In genomic region chr2:98805412-98806265, GRCh38 we compare ENCODE assay signal across 9 cellular contexts.
DNase-seq lines count a peak whose midpoint lies in the region; ATAC-seq, FAIRE-seq and TF ChIP-seq lines count a peak whose summit lies in the region.
"Had no signal": no experiment of that assay in that cellular context is flagged by ENCODE, and none has a peak within 500 bp of the region (broad histone marks: within the 10 kb centered on the region; RNA-seq: fewer than 3 reads in every experiment).

No MANE protein-coding gene starts in this region.

- peaks cover 33% of the 10 kb centered on the region for H3K27me3 Mint-ChIP-seq in astrocyte (ENCODE audit: low read depth, unreplicated experiment)
- H3K27me3 Mint-ChIP-seq: activated naive CD8-positive, alpha-beta T cell treated with anti-CD3 and anti-CD28 coated beads, Interleukin-2, amount 10 ng/mL, durations not matched to agents 7 days and 5 days had no signal

- H3K36me3 ChIP-seq in MG63: no peaks in the 10 kb centered on the region
- H3K36me3 ChIP-seq in astrocyte (ENCODE audit: insufficient read depth, low read length): no peaks in the 10 kb centered on the region
- H3K36me3 ChIP-seq in keratinocyte (ENCODE audit: control insufficient read depth in 2 of 2, extremely low read depth in 1 of 2, insufficient read depth in 2 of 2, low read length in 2 of 2): no peaks in the 10 kb centered on the region
- no peaks in the 10 kb centered on the region for H3K36me3 ChIP-seq in upper lobe of left lung

- TF ChIP-seq POLR2A in upper lobe of left lung (IDR thresholded peaks at IDR 0.05): no peak

- H3K4me1 Mint-ChIP-seq in astrocyte (ENCODE audit: low read depth, unreplicated experiment): peaks cover 6% of the 10 kb centered on the region

- H3K27ac Mint-ChIP-seq in astrocyte (ENCODE audit: unreplicated experiment): no peak overlapping the region
- H3K27ac Mint-ChIP-seq: activated naive CD8-positive, alpha-beta T cell treated with anti-CD3 and anti-CD28 coated beads, Interleukin-2, amount 10 ng/mL, durations not matched to agents 7 days and 5 days had no signal

- TF ChIP-seq CTCF in astrocyte (IDR thresholded peaks at IDR 0.05; ENCODE audit: insufficient read depth, low read depth, low read length) (no peak), keratinocyte (optimal IDR thresholded peaks at IDR 0.05 in 1 of 3, IDR thresholded peaks at IDR 0.05 in 1 of 3, conservative IDR thresholded peaks at IDR 0.05 in 1 of 3; ENCODE audit: extremely low read depth in 1 of 3, insufficient read depth in 2 of 3, low read length in 3 of 3) (no peak), upper lobe of left lung (IDR thresholded peaks at IDR 0.05) (no peak)

- FAIRE-seq in astrocyte (lab: Jason Lieb, UNC) (no peak), keratinocyte (lab: Jason Lieb, UNC) (peak; percentile 73)

- no peaks in the 10 kb centered on the region for H3K9me1 ChIP-seq in keratinocyte (ENCODE audit: control insufficient read depth, extremely low read depth, insufficient read depth, low read length)

- H3K27ac ChIP-seq in astrocyte (ENCODE audit: low read depth, low read length) (no peak overlapping the region), keratinocyte (ENCODE audit: control insufficient read depth, insufficient read depth, low read length) (peak overlapping the region; percentile 13), upper lobe of left lung (peak overlapping the region; percentile 57 to 87 (median 72))

- DNase-seq in MG63: peak; percentile 47
- DNase-seq in astrocyte (ENCODE audit: low read depth): peak; percentile 17
- DNase-seq in keratinocyte (ENCODE audit: low read depth, low spot score): no peak
- DNase-seq in upper lobe of left lung: peak in 1 of 2 donors; percentile 85
- DNase-seq in NCI-H2227 treated with DMSO at 0.1 percent for 48 hours (lab: John Stamatoyannopoulos, UW): no peak
- DNase-seq in glomerular visceral epithelial cell (ENCODE audit: extremely low spot score): no peak
- DNase-seq in stimulated activated CD4-positive, alpha-beta T cell treated with anti-CD3 and anti-CD28 coated beads, Interleukin-1b, Interleukin-23, amount 100 ng/mL, for 48 hours: no peak
- DNase-seq: activated naive CD8-positive, alpha-beta T cell treated with anti-CD3 and anti-CD28 coated beads, Interleukin-2, amount 10 ng/mL, durations not matched to agents 7 days and 5 days; NK-92 treated with Interleukin-12 subunit alpha and Interleukin-12 subunit beta, amount 100 ng/mL, for 24 hours had no signal

- no peak overlapping the region for H2AFZ ChIP-seq in astrocyte (ENCODE audit: low read depth, low read length)
- no peak overlapping the region for H2AFZ ChIP-seq in keratinocyte (ENCODE audit: control insufficient read depth, low read length)

- H3K79me2 ChIP-seq in astrocyte (ENCODE audit: insufficient read depth, low read length) (no peaks in the 10 kb centered on the region), keratinocyte (ENCODE audit: control insufficient read depth, insufficient read depth, low read length) (no peaks in the 10 kb centered on the region)

- H3K27me3 ChIP-seq in MG63 (no peaks in the 10 kb centered on the region; the same call in 1 of the 2 replicates), astrocyte (ENCODE audit: insufficient read depth, low read length) (peaks cover 5% of the 10 kb centered on the region), keratinocyte (ENCODE audit: control insufficient read depth, extremely low read depth, insufficient read depth, low read length) (no peaks in the 10 kb centered on the region), upper lobe of left lung (no peaks in the 10 kb centered on the region)

- H3K36me3 Mint-ChIP-seq in astrocyte (ENCODE audit: low read depth, unreplicated experiment): peaks cover 4% of the 10 kb centered on the region
- H3K36me3 Mint-ChIP-seq: activated naive CD8-positive, alpha-beta T cell treated with anti-CD3 and anti-CD28 coated beads, Interleukin-2, amount 10 ng/mL, durations not matched to agents 7 days and 5 days had no signal

- peak; percentile 81 to 82 for ATAC-seq in upper lobe of left lung (ENCODE audit: low FRiP score in 2 of 2)

- WGBS in upper lobe of left lung, 2 donors: 39 to 42% methylated on average over 12 of the region's 12 CpGs

- peaks cover 8% of the 10 kb centered on the region for H3K9me3 Mint-ChIP-seq in astrocyte (ENCODE audit: unreplicated experiment)
- H3K9me3 Mint-ChIP-seq: activated naive CD8-positive, alpha-beta T cell treated with anti-CD3 and anti-CD28 coated beads, Interleukin-2, amount 10 ng/mL, durations not matched to agents 7 days and 5 days had no signal

- H4K20me1 ChIP-seq in astrocyte (ENCODE audit: insufficient read depth, low read length) (no peaks in the 10 kb centered on the region), keratinocyte (ENCODE audit: control insufficient read depth, extremely low read depth, insufficient read depth, low read length) (no peaks in the 10 kb centered on the region)

- H3K9me3 ChIP-seq in MG63: no peaks in the 10 kb centered on the region
- H3K9me3 ChIP-seq in astrocyte (ENCODE audit: insufficient read depth, low read depth, low read length): no peaks in the 10 kb centered on the region
- H3K9me3 ChIP-seq in keratinocyte (ENCODE audit: control insufficient read depth, low read depth, low read length): no peaks in the 10 kb centered on the region
- H3K9me3 ChIP-seq in upper lobe of left lung: no peaks in the 10 kb centered on the region

- H3K9ac ChIP-seq in astrocyte (ENCODE audit: low read length) (no peak overlapping the region), keratinocyte (ENCODE audit: control insufficient read depth, extremely low read depth, insufficient read depth, low read length) (no peak overlapping the region)

- H3K4me2 ChIP-seq in astrocyte (ENCODE audit: low read length) (no peak overlapping the region), keratinocyte (ENCODE audit: control insufficient read depth, extremely low read depth, insufficient read depth, low read depth, low read length) (peak overlapping the region; percentile 36)

- dilution Hi-C loops in keratinocyte (cut with MboI; ENCODE audit: extremely low pct_ligation_motif_present, low sequenced_read_pairs): no loop called here

- peak in 1 of 4 donors; percentile 56 for TF ChIP-seq EP300 in upper lobe of left lung (IDR thresholded peaks at IDR 0.05)

- H3K4me1 ChIP-seq in astrocyte (ENCODE audit: insufficient read depth, low read length) (peaks cover 10% of the 10 kb centered on the region), keratinocyte (ENCODE audit: control insufficient read depth, extremely low read depth, insufficient read depth, low read length) (peaks cover 16% of the 10 kb centered on the region), upper lobe of left lung (peaks cover 28 to 54% (median 37%) of the 10 kb centered on the region in 4 donors)

- H3K4me3 Mint-ChIP-seq in astrocyte (ENCODE audit: unreplicated experiment): no peak overlapping the region
- H3K4me3 Mint-ChIP-seq: activated naive CD8-positive, alpha-beta T cell treated with anti-CD3 and anti-CD28 coated beads, Interleukin-2, amount 10 ng/mL, durations not matched to agents 7 days and 5 days had no signal

- H3K4me3 ChIP-seq in MG63: no peak overlapping the region
- no peak overlapping the region for H3K4me3 ChIP-seq in astrocyte (ENCODE audit: insufficient read depth, low read depth, low read length)
- no peak overlapping the region for H3K4me3 ChIP-seq in keratinocyte (ENCODE audit: control insufficient read depth in 2 of 3, extremely low read depth in 1 of 3, insufficient read depth in 2 of 3, low read depth in 1 of 3, low read length in 3 of 3)
- H3K4me3 ChIP-seq in upper lobe of left lung: no peak overlapping the region

Comparison
In these comparisons a context has a peak if more than half of its experiments do, and no peak if none do; other contexts are left out.
1. DNase-seq: peak in MG63 (single experiment) and astrocyte (single experiment); none in keratinocyte (single experiment), NCI-H2227 treated with DMSO at 0.1 percent for 48 hours (single experiment), glomerular visceral epithelial cell (single experiment) and stimulated activated CD4-positive, alpha-beta T cell treated with anti-CD3 and anti-CD28 coated beads, Interleukin-1b, Interleukin-23, amount 100 ng/mL, for 48 hours (single experiment).